Comparison of ENCODE assay signal across 1 cellular context in the genomic region with DNA sequence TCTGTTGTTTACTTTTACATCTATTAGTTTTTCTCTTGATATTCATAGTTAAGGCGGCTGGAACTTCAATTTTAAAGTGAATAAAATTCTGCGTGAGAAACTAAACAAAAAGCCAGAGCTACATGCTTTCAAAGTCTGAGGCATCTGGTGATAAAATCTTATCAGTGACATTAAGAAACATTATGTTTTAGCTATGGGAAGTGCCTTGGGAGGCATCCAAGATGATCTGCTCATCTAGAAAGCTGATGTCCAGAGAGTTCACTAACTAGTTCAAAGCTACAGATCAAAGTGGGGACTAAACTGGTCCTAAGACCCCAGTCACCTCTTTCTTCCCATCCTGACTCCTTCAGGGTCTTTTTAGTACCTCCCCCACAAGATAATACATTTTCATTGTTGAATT.
TF ChIP-seq lines count a peak whose summit lies in the region.

No MANE protein-coding gene starts in this region.

TF ChIP-seq in HepG2, 621 proteins besides CTCF, POLR2A, EP300 and RAD21:
- TF ChIP-seq, protein P1, sequence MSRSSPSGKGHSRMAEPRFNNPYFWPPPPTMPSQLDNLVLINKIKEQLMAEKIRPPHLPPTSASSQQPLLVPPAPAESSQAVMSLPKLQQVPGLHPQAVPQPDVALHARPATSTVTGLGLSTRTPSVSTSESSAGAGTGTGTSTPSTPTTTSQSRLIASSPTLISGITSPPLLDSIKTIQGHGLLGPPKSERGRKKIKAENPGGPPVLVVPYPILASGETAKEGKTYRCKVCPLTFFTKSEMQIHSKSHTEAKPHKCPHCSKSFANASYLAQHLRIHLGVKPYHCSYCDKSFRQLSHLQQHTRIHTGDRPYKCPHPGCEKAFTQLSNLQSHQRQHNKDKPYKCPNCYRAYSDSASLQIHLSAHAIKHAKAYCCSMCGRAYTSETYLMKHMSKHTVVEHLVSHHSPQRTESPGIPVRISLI (CRISPR knock-in tag; IDR thresholded peaks at IDR 0.05; ENCODE audit: borderline replicate concordance): no peak
- TF ChIP-seq, protein P2, sequence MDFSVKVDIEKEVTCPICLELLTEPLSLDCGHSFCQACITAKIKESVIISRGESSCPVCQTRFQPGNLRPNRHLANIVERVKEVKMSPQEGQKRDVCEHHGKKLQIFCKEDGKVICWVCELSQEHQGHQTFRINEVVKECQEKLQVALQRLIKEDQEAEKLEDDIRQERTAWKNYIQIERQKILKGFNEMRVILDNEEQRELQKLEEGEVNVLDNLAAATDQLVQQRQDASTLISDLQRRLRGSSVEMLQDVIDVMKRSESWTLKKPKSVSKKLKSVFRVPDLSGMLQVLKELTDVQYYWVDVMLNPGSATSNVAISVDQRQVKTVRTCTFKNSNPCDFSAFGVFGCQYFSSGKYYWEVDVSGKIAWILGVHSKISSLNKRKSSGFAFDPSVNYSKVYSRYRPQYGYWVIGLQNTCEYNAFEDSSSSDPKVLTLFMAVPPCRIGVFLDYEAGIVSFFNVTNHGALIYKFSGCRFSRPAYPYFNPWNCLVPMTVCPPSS (IDR thresholded peaks at IDR 0.05): no peak
- no peak for TF ChIP-seq ZNF781 (CRISPR knock-in tag; IDR thresholded peaks at IDR 0.05; ENCODE audit: borderline replicate concordance, not compliant biosample characterization)
- TF ChIP-seq, protein P3, sequence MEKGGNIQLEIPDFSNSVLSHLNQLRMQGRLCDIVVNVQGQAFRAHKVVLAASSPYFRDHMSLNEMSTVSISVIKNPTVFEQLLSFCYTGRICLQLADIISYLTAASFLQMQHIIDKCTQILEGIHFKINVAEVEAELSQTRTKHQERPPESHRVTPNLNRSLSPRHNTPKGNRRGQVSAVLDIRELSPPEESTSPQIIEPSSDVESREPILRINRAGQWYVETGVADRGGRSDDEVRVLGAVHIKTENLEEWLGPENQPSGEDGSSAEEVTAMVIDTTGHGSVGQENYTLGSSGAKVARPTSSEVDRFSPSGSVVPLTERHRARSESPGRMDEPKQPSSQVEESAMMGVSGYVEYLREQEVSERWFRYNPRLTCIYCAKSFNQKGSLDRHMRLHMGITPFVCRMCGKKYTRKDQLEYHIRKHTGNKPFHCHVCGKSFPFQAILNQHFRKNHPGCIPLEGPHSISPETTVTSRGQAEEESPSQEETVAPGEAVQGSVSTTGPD (CRISPR knock-in tag; IDR thresholded peaks at IDR 0.05): no peak
- TF ChIP-seq, protein P4, sequence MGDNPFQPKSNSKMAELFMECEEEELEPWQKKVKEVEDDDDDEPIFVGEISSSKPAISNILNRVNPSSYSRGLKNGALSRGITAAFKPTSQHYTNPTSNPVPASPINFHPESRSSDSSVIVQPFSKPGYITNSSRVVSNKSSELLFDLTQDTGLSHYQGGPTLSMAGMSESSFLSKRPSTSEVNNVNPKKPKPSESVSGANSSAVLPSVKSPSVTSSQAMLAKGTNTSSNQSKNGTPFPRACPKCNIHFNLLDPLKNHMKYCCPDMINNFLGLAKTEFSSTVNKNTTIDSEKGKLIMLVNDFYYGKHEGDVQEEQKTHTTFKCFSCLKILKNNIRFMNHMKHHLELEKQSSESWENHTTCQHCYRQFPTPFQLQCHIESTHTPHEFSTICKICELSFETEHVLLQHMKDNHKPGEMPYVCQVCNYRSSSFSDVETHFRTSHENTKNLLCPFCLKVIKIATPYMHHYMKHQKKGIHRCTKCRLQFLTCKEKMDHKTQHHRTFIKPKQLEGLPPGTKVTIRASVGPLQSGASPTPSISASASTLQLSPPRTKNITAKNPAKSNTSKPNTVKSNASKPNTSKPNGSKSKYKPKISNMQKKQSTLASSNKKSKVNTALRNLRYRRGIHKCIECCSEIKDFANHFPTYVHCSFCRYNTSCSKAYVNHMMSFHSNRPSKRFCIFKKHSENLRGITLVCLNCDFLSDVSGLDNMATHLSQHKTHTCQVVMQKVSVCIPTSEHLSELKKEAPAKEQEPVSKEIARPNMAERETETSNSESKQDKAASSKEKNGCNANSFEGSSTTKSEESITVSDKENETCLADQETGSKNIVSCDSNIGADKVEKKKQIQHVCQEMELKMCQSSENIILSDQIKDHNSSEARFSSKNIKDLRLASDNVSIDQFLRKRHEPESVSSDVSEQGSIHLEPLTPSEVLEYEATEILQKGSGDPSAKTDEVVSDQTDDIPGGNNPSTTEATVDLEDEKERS (CRISPR knock-in tag; IDR thresholded peaks at IDR 0.05): no peak
- TF ChIP-seq ZNF24 (IDR thresholded peaks at IDR 0.05): no peak
- TF ChIP-seq, protein P5, sequence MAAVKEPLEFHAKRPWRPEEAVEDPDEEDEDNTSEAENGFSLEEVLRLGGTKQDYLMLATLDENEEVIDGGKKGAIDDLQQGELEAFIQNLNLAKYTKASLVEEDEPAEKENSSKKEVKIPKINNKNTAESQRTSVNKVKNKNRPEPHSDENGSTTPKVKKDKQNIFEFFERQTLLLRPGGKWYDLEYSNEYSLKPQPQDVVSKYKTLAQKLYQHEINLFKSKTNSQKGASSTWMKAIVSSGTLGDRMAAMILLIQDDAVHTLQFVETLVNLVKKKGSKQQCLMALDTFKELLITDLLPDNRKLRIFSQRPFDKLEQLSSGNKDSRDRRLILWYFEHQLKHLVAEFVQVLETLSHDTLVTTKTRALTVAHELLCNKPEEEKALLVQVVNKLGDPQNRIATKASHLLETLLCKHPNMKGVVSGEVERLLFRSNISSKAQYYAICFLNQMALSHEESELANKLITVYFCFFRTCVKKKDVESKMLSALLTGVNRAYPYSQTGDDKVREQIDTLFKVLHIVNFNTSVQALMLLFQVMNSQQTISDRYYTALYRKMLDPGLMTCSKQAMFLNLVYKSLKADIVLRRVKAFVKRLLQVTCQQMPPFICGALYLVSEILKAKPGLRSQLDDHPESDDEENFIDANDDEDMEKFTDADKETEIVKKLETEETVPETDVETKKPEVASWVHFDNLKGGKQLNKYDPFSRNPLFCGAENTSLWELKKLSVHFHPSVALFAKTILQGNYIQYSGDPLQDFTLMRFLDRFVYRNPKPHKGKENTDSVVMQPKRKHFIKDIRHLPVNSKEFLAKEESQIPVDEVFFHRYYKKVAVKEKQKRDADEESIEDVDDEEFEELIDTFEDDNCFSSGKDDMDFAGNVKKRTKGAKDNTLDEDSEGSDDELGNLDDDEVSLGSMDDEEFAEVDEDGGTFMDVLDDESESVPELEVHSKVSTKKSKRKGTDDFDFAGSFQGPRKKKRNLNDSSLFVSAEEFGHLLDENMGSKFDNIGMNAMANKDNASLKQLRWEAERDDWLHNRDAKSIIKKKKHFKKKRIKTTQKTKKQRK (IDR thresholded peaks at IDR 0.05; ENCODE audit: low read length): no peak
- no peak for TF ChIP-seq TEAD3 (CRISPR knock-in tag; optimal IDR thresholded peaks at IDR 0.05; ENCODE audit: borderline replicate concordance)
- no peak for TF ChIP-seq JARID2 (CRISPR knock-in tag; IDR thresholded peaks at IDR 0.05; ENCODE audit: insufficient replicate concordance)
- TF ChIP-seq, protein P6, sequence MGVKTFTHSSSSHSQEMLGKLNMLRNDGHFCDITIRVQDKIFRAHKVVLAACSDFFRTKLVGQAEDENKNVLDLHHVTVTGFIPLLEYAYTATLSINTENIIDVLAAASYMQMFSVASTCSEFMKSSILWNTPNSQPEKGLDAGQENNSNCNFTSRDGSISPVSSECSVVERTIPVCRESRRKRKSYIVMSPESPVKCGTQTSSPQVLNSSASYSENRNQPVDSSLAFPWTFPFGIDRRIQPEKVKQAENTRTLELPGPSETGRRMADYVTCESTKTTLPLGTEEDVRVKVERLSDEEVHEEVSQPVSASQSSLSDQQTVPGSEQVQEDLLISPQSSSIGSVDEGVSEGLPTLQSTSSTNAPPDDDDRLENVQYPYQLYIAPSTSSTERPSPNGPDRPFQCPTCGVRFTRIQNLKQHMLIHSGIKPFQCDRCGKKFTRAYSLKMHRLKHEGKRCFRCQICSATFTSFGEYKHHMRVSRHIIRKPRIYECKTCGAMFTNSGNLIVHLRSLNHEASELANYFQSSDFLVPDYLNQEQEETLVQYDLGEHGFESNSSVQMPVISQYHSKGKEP (CRISPR knock-in tag; IDR thresholded peaks at IDR 0.05): no peak
- no peak for TF ChIP-seq SNRNP70 (IDR thresholded peaks at IDR 0.05; ENCODE audit: low read depth, low read length)
- TF ChIP-seq, protein P7, sequence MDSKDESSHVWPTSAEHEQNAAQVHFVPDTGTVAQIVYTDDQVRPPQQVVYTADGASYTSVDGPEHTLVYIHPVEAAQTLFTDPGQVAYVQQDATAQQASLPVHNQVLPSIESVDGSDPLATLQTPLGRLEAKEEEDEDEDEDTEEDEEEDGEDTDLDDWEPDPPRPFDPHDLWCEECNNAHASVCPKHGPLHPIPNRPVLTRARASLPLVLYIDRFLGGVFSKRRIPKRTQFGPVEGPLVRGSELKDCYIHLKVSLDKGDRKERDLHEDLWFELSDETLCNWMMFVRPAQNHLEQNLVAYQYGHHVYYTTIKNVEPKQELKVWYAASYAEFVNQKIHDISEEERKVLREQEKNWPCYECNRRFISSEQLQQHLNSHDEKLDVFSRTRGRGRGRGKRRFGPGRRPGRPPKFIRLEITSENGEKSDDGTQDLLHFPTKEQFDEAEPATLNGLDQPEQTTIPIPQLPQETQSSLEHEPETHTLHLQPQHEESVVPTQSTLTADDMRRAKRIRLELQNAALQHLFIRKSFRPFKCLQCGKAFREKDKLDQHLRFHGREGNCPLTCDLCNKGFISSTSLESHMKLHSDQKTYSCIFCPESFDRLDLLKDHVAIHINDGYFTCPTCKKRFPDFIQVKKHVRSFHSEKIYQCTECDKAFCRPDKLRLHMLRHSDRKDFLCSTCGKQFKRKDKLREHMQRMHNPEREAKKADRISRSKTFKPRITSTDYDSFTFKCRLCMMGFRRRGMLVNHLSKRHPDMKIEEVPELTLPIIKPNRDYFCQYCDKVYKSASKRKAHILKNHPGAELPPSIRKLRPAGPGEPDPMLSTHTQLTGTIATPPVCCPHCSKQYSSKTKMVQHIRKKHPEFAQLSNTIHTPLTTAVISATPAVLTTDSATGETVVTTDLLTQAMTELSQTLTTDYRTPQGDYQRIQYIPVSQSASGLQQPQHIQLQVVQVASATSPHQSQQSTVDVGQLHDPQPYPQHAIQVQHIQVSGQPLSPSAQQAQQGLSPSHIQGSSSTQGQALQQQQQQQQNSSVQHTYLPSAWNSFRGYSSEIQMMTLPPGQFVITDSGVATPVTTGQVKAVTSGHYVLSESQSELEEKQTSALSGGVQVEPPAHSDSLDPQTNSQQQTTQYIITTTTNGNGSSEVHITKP (CRISPR knock-in tag; IDR thresholded peaks at IDR 0.05; ENCODE audit: low read depth): no peak
TF ChIP-seq in HepG2: peak in this region for 0.
